Comparison of ENCODE assay signal across 11 cellular contexts in the genomic region with DNA sequence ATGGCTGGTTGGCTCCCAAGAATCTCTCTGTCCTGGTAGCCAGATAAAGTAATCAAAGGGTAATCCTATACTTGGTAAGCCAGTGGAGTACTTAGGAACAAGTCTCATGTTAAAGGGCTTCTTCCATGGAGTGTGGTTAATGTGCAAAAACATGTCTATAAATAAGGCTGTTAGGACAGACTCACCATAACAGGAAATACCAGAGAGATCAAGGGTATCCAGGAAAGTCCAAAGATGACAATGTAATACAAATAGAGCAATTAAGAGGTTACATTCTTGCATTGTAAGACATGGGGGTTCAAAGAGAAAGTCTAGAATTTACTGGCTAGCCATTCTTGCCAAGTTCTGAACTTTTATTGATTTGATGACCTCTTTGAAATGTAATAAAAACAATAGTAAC.
DNase-seq lines count a peak whose midpoint lies in the region; ATAC-seq and TF ChIP-seq lines count a peak whose summit lies in the region.
"Had no signal": no experiment of that assay in that cellular context is flagged by ENCODE, and none has a peak within 500 bp of the region (broad histone marks: within the 10 kb centered on the region; RNA-seq: fewer than 3 reads in every experiment).

No MANE protein-coding gene starts in this region.

- H3K27ac ChIP-seq in colonic mucosa, result peak overlapping the region; percentile 10
- H3K27ac ChIP-seq: HL-60 had no signal

- H3K27me3 ChIP-seq in colonic mucosa, result no peaks in the 10 kb centered on the region

- H3K9me3 ChIP-seq in colonic mucosa, result no peaks in the 10 kb centered on the region
- H3K9me3 ChIP-seq: BLaER1 treated with 17β-estradiol and CSF1 and Interleukin-3, amounts not matched to agents 10 nM and 100 nM had no signal

- H3K36me3 ChIP-seq in colonic mucosa, result no peaks in the 10 kb centered on the region

- ATAC-seq in left colon, result peak; percentile 84
- no peak for ATAC-seq in GM19452 (IDR thresholded peaks at IDR 0.05; ENCODE audit: unreplicated experiment)

- DNase-seq in AG04449 (ENCODE audit: low read depth, low spot score) (peak; percentile 12), HT-29 (ENCODE audit: low spot score) (peak; percentile 51), colonic mucosa (no peak), left colon (no peak), NCI-H446 (lab: John Stamatoyannopoulos, UW) (no peak), SIG-M5 treated with dmso at 0.1 percent for 504 hours (lab: John Stamatoyannopoulos, UW; ENCODE audit: unreplicated experiment) (no peak), GOT3 (lab: John Stamatoyannopoulos, UW) (no peak)
- DNase-seq: NCI-H1092 treated with DMSO at 0.1 percent for 48 hours had no signal

- no peak for TF ChIP-seq CTCF in AG04449 (IDR thresholded peaks at IDR 0.05; ENCODE audit: insufficient read depth, low read length, missing control alignments)
- TF ChIP-seq CTCF in colonic mucosa (IDR thresholded peaks at IDR 0.05), result no peak

- no peak overlapping the region for H3K4me3 ChIP-seq in AG04449 (ENCODE audit: low read depth, low read length)
- H3K4me3 ChIP-seq in colonic mucosa, result no peak overlapping the region
- H3K4me3 ChIP-seq: BLaER1 treated with 17β-estradiol and CSF1 and Interleukin-3, amounts not matched to agents 10 nM and 100 nM had no signal

- CTCF ChIA-PET in AG04449 (lab: Yijun Ruan, JAX), result no interaction called here

- intact Hi-C loops in colonic mucosa (cut with DNase I), result no loop called here
- intact Hi-C loops in left colon (cut with DNase I, micrococcal nuclease), result no loop called here

- no peaks in the 10 kb centered on the region for H3K4me1 ChIP-seq in colonic mucosa

- POLR2A ChIA-PET in AG04449 (lab: Yijun Ruan, JAX), result no interaction called here

- no peak overlapping the region for H3K9ac ChIP-seq in colonic mucosa (ENCODE audit: low read depth in 2 of 2, low read length in 2 of 2)
- H3K9ac ChIP-seq: BLaER1 treated with 17β-estradiol and CSF1 and Interleukin-3, amounts not matched to agents 10 nM and 100 nM had no signal

Comparison
In these comparisons a context has a peak if more than half of its experiments do, and no peak if none do; other contexts are left out.
1. DNase-seq: peak in AG04449 (single experiment) and HT-29 (single experiment); none in colonic mucosa (single experiment), left colon (0 of 2), NCI-H446 (0 of 2), SIG-M5 treated with dmso at 0.1 percent for 504 hours (single experiment) and GOT3 (single experiment).